In the genomic region with DNA sequence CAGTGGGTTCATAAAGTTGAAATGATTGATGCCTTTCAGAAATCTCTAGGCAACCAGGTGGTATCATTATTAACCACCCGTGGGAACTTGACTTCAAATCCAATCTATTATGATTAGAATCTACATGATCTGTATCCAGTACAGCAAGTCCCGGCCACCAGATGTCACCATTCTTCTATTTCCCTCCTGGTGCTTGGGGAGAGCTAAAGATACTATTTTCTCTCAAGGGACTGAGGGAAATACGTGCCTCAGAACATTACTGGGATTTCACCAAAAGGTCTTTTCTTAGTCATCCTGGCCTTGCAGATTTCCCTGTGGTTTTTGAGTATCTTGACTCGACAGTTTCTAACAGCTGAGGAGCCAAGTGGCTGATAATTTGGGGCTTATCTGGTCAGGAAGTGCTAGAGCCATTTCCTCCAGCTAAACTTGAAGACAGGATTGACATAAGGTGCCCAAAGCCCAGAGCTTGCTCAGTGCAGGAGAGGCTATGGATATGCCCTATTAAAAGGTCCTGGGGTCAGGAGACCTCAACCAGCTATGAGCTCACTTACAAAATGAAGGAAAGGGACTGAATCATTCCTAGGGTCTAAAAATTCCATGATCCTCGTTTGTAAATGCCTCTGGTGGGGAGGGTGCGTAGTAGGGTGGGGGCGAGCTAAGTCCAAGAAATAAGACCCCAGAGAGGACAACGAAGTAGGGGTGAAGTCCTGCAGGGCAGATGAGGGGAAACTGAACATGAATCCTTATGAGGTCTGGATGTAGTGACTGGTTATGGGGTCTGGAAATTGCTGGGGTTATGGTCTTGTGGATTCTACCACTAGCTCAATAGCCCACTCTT, we compare ENCODE assay signal across 8 cellular contexts.
DNase-seq lines count a peak whose midpoint lies in the region; ATAC-seq and TF ChIP-seq lines count a peak whose summit lies in the region.

No MANE protein-coding gene starts in this region.

- H3K4me1 Mint-ChIP-seq in activated naive CD8-positive, alpha-beta T cell treated with anti-CD3 and anti-CD28 coated beads for 36 hours: peaks cover 31% of the 10 kb centered on the region

- TF ChIP-seq POLR2A in vagina (IDR thresholded peaks at IDR 0.05): no peak

- H3K27ac ChIP-seq in psoas muscle (no peak overlapping the region), vagina (peak overlapping the region; percentile 31)

- no peaks in the 10 kb centered on the region for H3K9me3 Mint-ChIP-seq in activated naive CD8-positive, alpha-beta T cell treated with anti-CD3 and anti-CD28 coated beads for 36 hours

- H3K27ac Mint-ChIP-seq in activated naive CD8-positive, alpha-beta T cell treated with anti-CD3 and anti-CD28 coated beads for 36 hours: peak overlapping the region; percentile 31

- DNase-seq in GM12864 (ENCODE audit: low read depth): peak; percentile 89
- DNase-seq in NCI-H1092 (lab: John Stamatoyannopoulos, UW): peak; percentile 64
- peak; percentile 96 for DNase-seq in SKM-1 treated with dmso at 0.1 percent for 144 hours (lab: John Stamatoyannopoulos, UW; ENCODE audit: unreplicated experiment)
- DNase-seq in activated naive CD8-positive, alpha-beta T cell treated with anti-CD3 and anti-CD28 coated beads for 36 hours: peak; percentile 77
- DNase-seq in Right ventricle myocardium superior: peak; percentile 85
- DNase-seq in psoas muscle: peak; percentile 79 to 87
- peak in 1 of 2 donors; percentile 82 for DNase-seq in vagina (ENCODE audit: extremely low spot score in 2 of 2)

- 25 to 27% (median 26%) methylated on average over 8 of the region's 8 CpGs for WGBS in psoas muscle, 3 donors

- peak overlapping the region; percentile 11 for H3K4me3 Mint-ChIP-seq in activated naive CD8-positive, alpha-beta T cell treated with anti-CD3 and anti-CD28 coated beads for 36 hours

- ATAC-seq in HG02623 (IDR thresholded peaks at IDR 0.05; ENCODE audit: unreplicated experiment): peak; percentile 34
- ATAC-seq in Right ventricle myocardium superior (ENCODE audit: poor library complexity): peak; percentile 63
- peak; percentile 74 to 85 (median 81) for ATAC-seq in psoas muscle

- H3K9me3 ChIP-seq in psoas muscle (no peaks in the 10 kb centered on the region), vagina (no peaks in the 10 kb centered on the region)

- H3K36me3 ChIP-seq in psoas muscle (ENCODE audit: insufficient read depth in 1 of 2, low read depth in 1 of 2) (no peaks in the 10 kb centered on the region), vagina (no peaks in the 10 kb centered on the region)

- H3K27me3 ChIP-seq in psoas muscle (ENCODE audit: insufficient read depth in 3 of 3, low read length in 2 of 3) (peaks cover 0 to 2% (median 0%) of the 10 kb centered on the region in 3 donors), vagina (no peaks in the 10 kb centered on the region)

- H3K36me3 Mint-ChIP-seq in activated naive CD8-positive, alpha-beta T cell treated with anti-CD3 and anti-CD28 coated beads for 36 hours: peaks cover 2% of the 10 kb centered on the region

- TF ChIP-seq CTCF in GM12864 (IDR thresholded peaks at IDR 0.05; ENCODE audit: low read depth, low read length, missing control alignments) (peak; percentile 63), psoas muscle (IDR thresholded peaks at IDR 0.05) (peak; percentile 83), vagina (IDR thresholded peaks at IDR 0.05) (peak; percentile 73 to 85 (median 84))

- intact Hi-C loops in Right ventricle myocardium superior (cut with DNase I) (loop anchor here (5.0 kb wide), 2 partner anchors 231 to 294 kb away; no protein-coding TSS in a partner anchor), psoas muscle (cut with DNase I) (loop anchor here (1.0 to 5.0 kb wide), 6 partner anchors 89 to 294 kb away; no protein-coding TSS in a partner anchor), vagina (cut with DNase I) (loop anchor here (5.0 kb wide), 1 partner anchor 129 kb away; no protein-coding TSS in a partner anchor)

- H3K27me3 Mint-ChIP-seq in activated naive CD8-positive, alpha-beta T cell treated with anti-CD3 and anti-CD28 coated beads for 36 hours: no peaks in the 10 kb centered on the region

- H3K4me3 ChIP-seq in GM12864 (ENCODE audit: low read depth, low read length) (peak overlapping the region; percentile 76), psoas muscle (no peak overlapping the region), vagina (no peak overlapping the region)

- peaks cover 17% of the 10 kb centered on the region for H3K4me1 ChIP-seq in psoas muscle
- H3K4me1 ChIP-seq in vagina: peaks cover 36% of the 10 kb centered on the region
